In genomic region chr1:196639291-196639690, GRCh38 we compare ENCODE assay signal across 1 cellular context. TPM values are rescaled to one million over a fixed set of nuclear protein-coding genes. Genes with fewer than 3 reads are reported as not detected.
"Had no signal": no experiment of that assay in that cellular context is flagged by ENCODE, and none has a peak within 500 bp of the region (broad histone marks: within the 10 kb centered on the region; RNA-seq: fewer than 3 reads in every experiment).

No MANE protein-coding gene starts in this region.

RNA-seq across cellular contexts. Expression of gene CFH, which starts 12.6 kb away (rescaled TPM):
- polyA plus RNA-seq: GM12878 had no signal

RNA-seq across cellular contexts. Expression of gene KCNT2, which starts 31.1 kb away (rescaled TPM):
- total RNA-seq: GM12878 had no signal
- polyA plus RNA-seq: GM12878 had no signal
